Comparison of ENCODE assay signal across 20 cellular contexts in genomic region chr3:39264053-39264452, GRCh38. TPM values are rescaled to one million over a fixed set of nuclear protein-coding genes. Genes with fewer than 3 reads are reported as not detected.
A peak's percentile ranks its signal among the peaks of the same experiment; 100 is the strongest.
DNase-seq lines count a peak whose midpoint lies in the region; ATAC-seq and TF ChIP-seq lines count a peak whose summit lies in the region.
"Had no signal": no experiment of that assay in that cellular context is flagged by ENCODE, and none has a peak within 500 bp of the region (broad histone marks: within the 10 kb centered on the region; RNA-seq: fewer than 3 reads in every experiment).

No MANE protein-coding gene starts in this region.

- no peaks in the 10 kb centered on the region for H3K9me3 Mint-ChIP-seq in CD8-positive, alpha-beta memory T cell
- H3K9me3 Mint-ChIP-seq in central memory CD8-positive, alpha-beta T cell: no peaks in the 10 kb centered on the region
- peaks cover 5% of the 10 kb centered on the region for H3K9me3 Mint-ChIP-seq in stimulated activated effector memory CD8-positive, alpha-beta T cell treated with anti-CD3 and anti-CD28 coated beads, Interleukin-12 subunit alpha, Interleukin-12 subunit beta, amount 100 ng/mL, for 72 hours

- H3K9me2 ChIP-seq in MM.1S (replicated peaks; ENCODE audit: insufficient read depth, low read length): no peaks in the 10 kb centered on the region

- H4K20me1 ChIP-seq in MM.1S (ENCODE audit: insufficient read depth, low read length): no peaks in the 10 kb centered on the region
- H4K20me1 ChIP-seq: BLaER1 had no signal

- H3K4me2 ChIP-seq in MM.1S (ENCODE audit: low read depth, low read length): peak overlapping the region; percentile 16; the same call in 1 of the 2 replicates
- H3K4me2 ChIP-seq: BLaER1, PC-9 had no signal

- no peak overlapping the region for H3K4me3 ChIP-seq in CD8-positive, alpha-beta memory T cell (ENCODE audit: low read length)
- H3K4me3 ChIP-seq in MM.1S (ENCODE audit: low read length): no peak overlapping the region
- H3K4me3 ChIP-seq: BLaER1, HAP-1, PC-9 had no signal

- peaks cover 0 to 8% of the 10 kb centered on the region in 2 donors for H3K27me3 Mint-ChIP-seq in CD8-positive, alpha-beta memory T cell
- no peaks in the 10 kb centered on the region for H3K27me3 Mint-ChIP-seq in central memory CD8-positive, alpha-beta T cell

- peaks cover 47% of the 10 kb centered on the region for H3K4me1 ChIP-seq in CD8-positive, alpha-beta memory T cell (ENCODE audit: insufficient read depth, low read length)
- H3K4me1 ChIP-seq in MM.1S (ENCODE audit: low read length): peaks cover 44% of the 10 kb centered on the region
- H3K4me1 ChIP-seq: HAP-1 had no signal

- no peak for TF ChIP-seq CTCF in MM.1S (IDR thresholded peaks at IDR 0.05; ENCODE audit: low read length)

- no peak for DNase-seq in CD8-positive, alpha-beta memory T cell
- DNase-seq in MM.1S (peak; percentile 60), NOMO-1 treated with DMSO at 0.1 percent for 48 hours (lab: John Stamatoyannopoulos, UW; ENCODE audit: unreplicated experiment) (no peak), KBM-7 (no peak)
- DNase-seq in central memory CD8-positive, alpha-beta T cell (ENCODE audit: low spot score in 2 of 2): no peak
- DNase-seq in stimulated activated effector memory CD8-positive, alpha-beta T cell treated with anti-CD3 and anti-CD28 coated beads, Interleukin-12 subunit alpha, Interleukin-12 subunit beta, amount 100 ng/mL, for 72 hours (ENCODE audit: low spot score in 2 of 2): no peak
- DNase-seq: COR-L47; DMS153; Kasumi-1; NCI-H1105; NCI-H187; NCI-H69; NK-92 treated with Interleukin-12 subunit alpha and Interleukin-12 subunit beta, amount 100 ng/mL, for 24 hours; PC-9; Right ventricle myocardium superior had no signal

- peak overlapping the region in 1 of 7 donors; percentile 1 for H3K4me3 Mint-ChIP-seq in CD8-positive, alpha-beta memory T cell
- peak overlapping the region; percentile 55 for H3K4me3 Mint-ChIP-seq in central memory CD8-positive, alpha-beta T cell
- H3K4me3 Mint-ChIP-seq in stimulated activated effector memory CD8-positive, alpha-beta T cell treated with anti-CD3 and anti-CD28 coated beads, Interleukin-12 subunit alpha, Interleukin-12 subunit beta, amount 100 ng/mL, for 72 hours: peak overlapping the region; percentile 40

- peaks cover 2 to 14% (median 2%) of the 10 kb centered on the region in 3 donors for H3K36me3 Mint-ChIP-seq in CD8-positive, alpha-beta memory T cell
- H3K36me3 Mint-ChIP-seq in central memory CD8-positive, alpha-beta T cell (ENCODE audit: insufficient read depth): peaks cover 42% of the 10 kb centered on the region
- peaks cover 18% of the 10 kb centered on the region for H3K36me3 Mint-ChIP-seq in stimulated activated effector memory CD8-positive, alpha-beta T cell treated with anti-CD3 and anti-CD28 coated beads, Interleukin-12 subunit alpha, Interleukin-12 subunit beta, amount 100 ng/mL, for 72 hours

- H3F3A ChIP-seq in MM.1S (ENCODE audit: insufficient read depth, low read length): peaks cover 15% of the 10 kb centered on the region

- no peaks in the 10 kb centered on the region for H3K9me3 ChIP-seq in CD8-positive, alpha-beta memory T cell (ENCODE audit: low read length)
- H3K9me3 ChIP-seq in MM.1S (replicated peaks; ENCODE audit: insufficient read depth, low read length): no peaks in the 10 kb centered on the region
- H3K9me3 ChIP-seq: BLaER1, HAP-1 had no signal

- peaks cover 72 to 88% (median 81%) of the 10 kb centered on the region in 3 donors for H3K4me1 Mint-ChIP-seq in CD8-positive, alpha-beta memory T cell
- H3K4me1 Mint-ChIP-seq in central memory CD8-positive, alpha-beta T cell: peaks cover 75% of the 10 kb centered on the region
- H3K4me1 Mint-ChIP-seq in stimulated activated effector memory CD8-positive, alpha-beta T cell treated with anti-CD3 and anti-CD28 coated beads, Interleukin-12 subunit alpha, Interleukin-12 subunit beta, amount 100 ng/mL, for 72 hours: peaks cover 75% of the 10 kb centered on the region

- no peaks in the 10 kb centered on the region for H3K27me3 ChIP-seq in CD8-positive, alpha-beta memory T cell (ENCODE audit: insufficient read depth, low read length, poor library complexity, severe bottlenecking)
- no peaks in the 10 kb centered on the region for H3K27me3 ChIP-seq in MM.1S (replicated peaks; ENCODE audit: insufficient read depth, low read length)
- H3K27me3 ChIP-seq: BLaER1 had no signal

- CTCF ChIA-PET in CD8-positive, alpha-beta memory T cell (lab: Charles Lee): interaction anchor here (1.3 to 2.2 kb wide), 2 partner anchors 28 to 162 kb away, joined by 3 to 6 read pairs; no protein-coding TSS in a partner anchor

- H3K9ac ChIP-seq in MM.1S (ENCODE audit: low read length): no peak overlapping the region
- H3K9ac ChIP-seq: BLaER1 had no signal

- peak overlapping the region in 7 of 8 donors; percentile 3 to 83 (median 54) for H3K27ac Mint-ChIP-seq in CD8-positive, alpha-beta memory T cell
- peak overlapping the region; percentile 88 for H3K27ac Mint-ChIP-seq in central memory CD8-positive, alpha-beta T cell (ENCODE audit: low read depth)
- peak overlapping the region; percentile 15 for H3K27ac Mint-ChIP-seq in stimulated activated effector memory CD8-positive, alpha-beta T cell treated with anti-CD3 and anti-CD28 coated beads, Interleukin-12 subunit alpha, Interleukin-12 subunit beta, amount 100 ng/mL, for 72 hours

- H3K36me3 ChIP-seq in CD8-positive, alpha-beta memory T cell (ENCODE audit: insufficient read depth, low read length): no peaks in the 10 kb centered on the region
- no peaks in the 10 kb centered on the region for H3K36me3 ChIP-seq in MM.1S (replicated peaks; ENCODE audit: insufficient read depth, low read length)
- H3K36me3 ChIP-seq: BLaER1, HAP-1 had no signal

- no peak overlapping the region for H2AFZ ChIP-seq in MM.1S (ENCODE audit: low read length)
- H2AFZ ChIP-seq: PC-9 had no signal

- H3K79me2 ChIP-seq in MM.1S (ENCODE audit: low read length): no peaks in the 10 kb centered on the region

- no peak for ATAC-seq in central memory CD8-positive, alpha-beta T cell (replicated peaks; ENCODE audit: extremely low read depth, poor library complexity, severe bottlenecking)
- ATAC-seq in stimulated activated effector memory CD8-positive, alpha-beta T cell treated with anti-CD3 and anti-CD28 coated beads, Interleukin-12 subunit alpha, Interleukin-12 subunit beta, amount 100 ng/mL, for 72 hours: no peak
- ATAC-seq in HG03045 (IDR thresholded peaks at IDR 0.05; ENCODE audit: unreplicated experiment): no peak
- ATAC-seq: SK-N-SH treated with all-trans-retinoic acid at 6 μM for 48 hours had no signal

- H3K27ac ChIP-seq in CD8-positive, alpha-beta memory T cell (ENCODE audit: low read depth, low read length): no peak overlapping the region
- peak overlapping the region; percentile 27; the same call in 1 of the 2 replicates for H3K27ac ChIP-seq in MM.1S (ENCODE audit: low read length)
- H3K27ac ChIP-seq: BLaER1, PC-9 had no signal

- in situ Hi-C loops in KBM-7 (cut with MboI; ENCODE audit: low pct_unique_long_range_greater_than_20kb, low sequenced_read_pairs): no loop called here

- POLR2A ChIA-PET in CD8-positive, alpha-beta memory T cell (lab: Charles Lee): no interaction called here

RNA-seq across cellular contexts. Expression of gene CX3CR1, which starts 15.8 kb away (rescaled TPM):
- total RNA-seq in CD8-positive, alpha-beta memory T cell: 1 to 10 TPM in 1 of 2 experiments, under 1 TPM in 1; 0.74 to 1.1 TPM
- polyA plus RNA-seq in CD8-positive, alpha-beta memory T cell: 98.7 TPM
- total RNA-seq: PC-9 had no signal
- polyA plus RNA-seq: AG04450 had no signal

Comparison
In these comparisons a context has a peak if more than half of its experiments do, and no peak if none do; other contexts are left out.
1. H3K27ac Mint-ChIP-seq: peak in every context shown above with its lines; median percentile 88 in central memory CD8-positive, alpha-beta T cell; 54 in CD8-positive, alpha-beta memory T cell; 15 in stimulated activated effector memory CD8-positive, alpha-beta T cell treated with anti-CD3 and anti-CD28 coated beads, Interleukin-12 subunit alpha, Interleukin-12 subunit beta, amount 100 ng/mL, for 72 hours.